17 cellular contexts compared by ENCODE assay signal in the genomic region with DNA sequence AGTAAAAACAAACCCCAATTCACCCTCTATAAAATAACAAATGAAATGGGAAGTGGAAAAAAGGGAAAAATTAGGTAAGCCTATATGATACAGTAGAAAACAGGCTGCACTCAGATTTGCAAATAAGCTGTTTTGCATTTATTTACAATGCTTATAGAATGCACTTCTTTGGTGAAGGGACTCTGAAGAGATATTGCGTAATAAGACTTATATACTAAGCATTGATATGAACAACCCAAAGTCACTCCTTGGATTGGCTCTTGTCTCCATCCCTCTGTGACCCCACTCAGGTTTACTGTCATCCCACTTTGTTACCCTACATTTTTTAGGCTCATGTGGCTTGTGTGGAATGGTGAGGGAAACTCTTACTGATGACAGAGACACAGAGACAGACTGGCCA. TPM values are rescaled to one million over a fixed set of nuclear protein-coding genes. Genes with fewer than 3 reads are reported as not detected.
DNase-seq lines count a peak whose midpoint lies in the region; FAIRE-seq and TF ChIP-seq lines count a peak whose summit lies in the region.
"Had no signal": no experiment of that assay in that cellular context is flagged by ENCODE, and none has a peak within 500 bp of the region (broad histone marks: within the 10 kb centered on the region; RNA-seq: fewer than 3 reads in every experiment).

No MANE protein-coding gene starts in this region.

- no peak overlapping the region for H2BK5ac ChIP-seq in H1 (ENCODE audit: low read depth, low read length)

- H3K23me2 ChIP-seq in H1 (ENCODE audit: low read depth, low read length) = no peaks in the 10 kb centered on the region

- H3K4me1 ChIP-seq in GM23248 (ENCODE audit: insufficient read depth) (peaks cover 23% of the 10 kb centered on the region), H1 (replicated peaks in 1 of 4; ENCODE audit: control insufficient read depth in 3 of 4, insufficient read depth in 4 of 4, low read length in 3 of 4) (no peaks in the 10 kb centered on the region), neural progenitor cell (no peaks in the 10 kb centered on the region)

- no peak for TF ChIP-seq CTCF in H1 (IDR thresholded peaks at IDR 0.05; ENCODE audit: control extremely low read depth in 1 of 3, insufficient read depth in 1 of 3, low read depth in 1 of 3, low read length in 3 of 3)
- no peak for TF ChIP-seq CTCF in neural progenitor cell (IDR thresholded peaks at IDR 0.05)

- no peak overlapping the region for H3K27ac Mint-ChIP-seq in neural progenitor cell
- H3K27ac Mint-ChIP-seq: CD14-positive monocyte; CD8-positive, alpha-beta T cell; IgD-negative memory B cell had no signal

- in situ Hi-C loops in GM23248 (cut with MboI) = loop anchor here (10.0 kb wide), 1 partner anchor 178 kb away; a partner anchor contains a TSS

- H4K20me1 ChIP-seq in GM23248 (ENCODE audit: insufficient read depth) = no peaks in the 10 kb centered on the region
- H4K20me1 ChIP-seq in H1 (replicated peaks in 1 of 2; ENCODE audit: control insufficient read depth in 1 of 2, insufficient read depth in 2 of 2, low read length in 2 of 2) = no peaks in the 10 kb centered on the region
- no peaks in the 10 kb centered on the region for H4K20me1 ChIP-seq in neural progenitor cell (ENCODE audit: low read depth)

- no peak overlapping the region for H3K56ac ChIP-seq in H1 (replicated peaks; ENCODE audit: insufficient read length, low read depth, low read length)

- H3K9ac ChIP-seq in GM23248 (no peak overlapping the region), H1 (replicated peaks in 1 of 4; ENCODE audit: extremely low read depth in 1 of 4, low read depth in 3 of 4, low read length in 3 of 4) (no peak overlapping the region), neural progenitor cell (no peak overlapping the region)

- FAIRE-seq in H1 (lab: Jason Lieb, UNC) = no peak
- FAIRE-seq: D721Med, G401.6, GM12892 had no signal

- no peak overlapping the region for H3K4me3 ChIP-seq in GM23248
- no peak overlapping the region for H3K4me3 ChIP-seq in H1 (ENCODE audit: extremely low read depth in 1 of 4, insufficient read depth in 2 of 4, low read depth in 3 of 4, low read length in 4 of 4)
- no peak overlapping the region for H3K4me3 ChIP-seq in neural progenitor cell

- no peak for TF ChIP-seq EP300 in Ishikawa (IDR thresholded peaks at IDR 0.05; ENCODE audit: borderline replicate concordance)
- TF ChIP-seq EP300 in H1 (IDR thresholded peaks at IDR 0.05; ENCODE audit: borderline replicate concordance in 1 of 2, low read depth in 2 of 2, low read length in 2 of 2) = no peak

- H3K27ac ChIP-seq in GM23248 = no peak overlapping the region
- H3K27ac ChIP-seq in H1 (ENCODE audit: low read depth, low read length) = no peak overlapping the region
- H3K27ac ChIP-seq in neural progenitor cell = no peak overlapping the region

- H2AFZ ChIP-seq in GM23248 (0 out of 2 replicates have a peak overlapping the region, but pooled peaks have one; percentile 47), H1 (ENCODE audit: low read length) (no peak overlapping the region), neural progenitor cell (replicated peaks) (no peak overlapping the region)

- no peak overlapping the region for H3K18ac ChIP-seq in H1 (ENCODE audit: extremely low read depth, low read length)

- H3K27me3 ChIP-seq in GM23248 (replicated peaks; ENCODE audit: insufficient read depth) (no peaks in the 10 kb centered on the region), H1 (replicated peaks in 1 of 4; ENCODE audit: control insufficient read depth in 3 of 4, extremely low read depth in 1 of 4, insufficient read depth in 3 of 4, low read length in 3 of 4) (no peaks in the 10 kb centered on the region), neural progenitor cell (no peaks in the 10 kb centered on the region)

- H4K5ac ChIP-seq in H1 (ENCODE audit: insufficient read length, low read depth, low read length) = no peak overlapping the region

- H2BK120ac ChIP-seq in H1 (replicated peaks; ENCODE audit: low read depth, low read length) = no peak overlapping the region

- CTCF ChIA-PET in H1 (lab: Charles Lee; ENCODE audit: partially characterized antibody) = interaction anchor here (0.7 kb wide), 1 partner anchor 246 kb away, joined by 3 read pairs; no protein-coding TSS in a partner anchor

- H3K79me2 ChIP-seq in GM23248 (ENCODE audit: insufficient read depth) = no peaks in the 10 kb centered on the region
- no peaks in the 10 kb centered on the region for H3K79me2 ChIP-seq in H1 (ENCODE audit: control insufficient read depth in 1 of 2, insufficient read depth in 2 of 2, low read length in 2 of 2)
- H3K79me2 ChIP-seq in neural progenitor cell (ENCODE audit: low read depth) = no peaks in the 10 kb centered on the region

- peak; percentile 10 for DNase-seq in GM23248
- no peak for DNase-seq in H1 (ENCODE audit: low read depth in 1 of 2, low spot score in 2 of 2)
- no peak for DNase-seq in NCI-H2107 treated with DMSO at 0.1 percent for 48 hours (lab: John Stamatoyannopoulos, UW; ENCODE audit: unreplicated experiment)
- DNase-seq in neural progenitor cell (ENCODE audit: low spot score) = no peak
- DNase-seq: CD8-positive, alpha-beta T cell; COR-L47; DMS153; DMS79 treated with DMSO at 0.1 percent for 48 hours; H7 had no signal

- H4K91ac ChIP-seq in H1 (replicated peaks; ENCODE audit: insufficient read length, low read length) = no peak overlapping the region

- H3K4me2 ChIP-seq in GM23248 (ENCODE audit: unreplicated experiment) (no peak overlapping the region), H1 (ENCODE audit: insufficient read depth in 1 of 2, low read depth in 2 of 2, low read length in 2 of 2) (no peak overlapping the region), neural progenitor cell (no peak overlapping the region)

- H3K14ac ChIP-seq in H1 (ENCODE audit: insufficient read length) = no peak overlapping the region

- no peaks in the 10 kb centered on the region for H3K36me3 ChIP-seq in GM23248 (ENCODE audit: low read depth)
- H3K36me3 ChIP-seq in H1 (ENCODE audit: control insufficient read depth in 2 of 4, insufficient read depth in 4 of 4, low read length in 3 of 4) = no peaks in the 10 kb centered on the region
- H3K36me3 ChIP-seq in neural progenitor cell = no peaks in the 10 kb centered on the region

- H2BK12ac ChIP-seq in H1 (ENCODE audit: low read depth, low read length) = no peak overlapping the region

- H3F3A ChIP-seq in GM23248 (ENCODE audit: insufficient read depth) (peaks cover 19% of the 10 kb centered on the region), neural progenitor cell (ENCODE audit: low read depth) (no peaks in the 10 kb centered on the region)

- peaks cover 7% of the 10 kb centered on the region for H3K27me3 Mint-ChIP-seq in neural progenitor cell (ENCODE audit: insufficient read depth, low read depth)
- H3K27me3 Mint-ChIP-seq: IgD-negative memory B cell had no signal

- no peak overlapping the region for H3K23ac ChIP-seq in H1 (ENCODE audit: insufficient read length)

- TF ChIP-seq POLR2A in H1 (IDR thresholded peaks at IDR 0.05; ENCODE audit: control extremely low read depth in 1 of 2, low read depth in 2 of 2, low read length in 2 of 2) = no peak

- no peak for TF ChIP-seq RAD21 in Ishikawa (IDR thresholded peaks at IDR 0.05; ENCODE audit: low read depth)
- no peak for TF ChIP-seq RAD21 in H1 (IDR thresholded peaks at IDR 0.05 in 1 of 2, conservative IDR thresholded peaks at IDR 0.05 in 1 of 2; ENCODE audit: low read depth in 2 of 2, low read length in 2 of 2)

- no peaks in the 10 kb centered on the region for H3K36me3 Mint-ChIP-seq in neural progenitor cell
- H3K36me3 Mint-ChIP-seq: CD14-positive monocyte; CD8-positive, alpha-beta T cell; IgD-negative memory B cell had no signal

- no peaks in the 10 kb centered on the region for H3K79me1 ChIP-seq in H1 (ENCODE audit: low read depth, low read length)

- no peak overlapping the region for H2BK20ac ChIP-seq in H1 (ENCODE audit: low read length)

- no peak overlapping the region for H3K4ac ChIP-seq in H1 (replicated peaks; ENCODE audit: insufficient read length, low read depth, low read length)

- H3K9me3 ChIP-seq in GM23248 (ENCODE audit: low read depth) = no peaks in the 10 kb centered on the region
- peaks cover 7% of the 10 kb centered on the region in 2 experiments for H3K9me3 ChIP-seq in H1 (ENCODE audit: insufficient read depth in 2 of 2, low read depth in 1 of 2, low read length in 1 of 2)
- H3K9me3 ChIP-seq in neural progenitor cell (ENCODE audit: low read depth) = no peaks in the 10 kb centered on the region

- H2BK15ac ChIP-seq in H1 (ENCODE audit: low read length) = no peak overlapping the region

- 96 to 100% methylated on average over 1 of the region's 1 CpG for WGBS in GM23248 (ENCODE audit: low coverage in 1 of 2, low lambda C conversion rate in 2 of 2, missing lambda C conversion rate in 2 of 2), 2 experiments
- WGBS in H1 (ENCODE audit: extremely low coverage in 1 of 2, insufficient coverage in 1 of 2, insufficient read length in 1 of 2, insufficient replicate concordance in 2 of 2, low coverage in 1 of 2, low lambda C conversion rate in 2 of 2, missing lambda C conversion rate in 1 of 2), 2 experiments = 100% methylated on average over 1 of the region's 1 CpG; no CpG with 5 or more reads in 1 of the 2 experiments

- no peak overlapping the region for H3K4me3 Mint-ChIP-seq in neural progenitor cell
- H3K4me3 Mint-ChIP-seq: CD14-positive monocyte; CD8-positive, alpha-beta T cell; IgD-negative memory B cell had no signal

- POLR2A ChIA-PET in H1 (lab: Charles Lee; ENCODE audit: partially characterized antibody) = no interaction called here

- no peaks in the 10 kb centered on the region for H3K9me3 Mint-ChIP-seq in neural progenitor cell
- H3K9me3 Mint-ChIP-seq: CD8-positive, alpha-beta T cell; IgD-negative memory B cell had no signal

- no peak overlapping the region for H4K8ac ChIP-seq in H1 (ENCODE audit: extremely low read depth, insufficient read depth, low read length)

- no peaks in the 10 kb centered on the region for H3K9me2 ChIP-seq in GM23248 (ENCODE audit: insufficient read depth)

- H3K4me1 Mint-ChIP-seq in neural progenitor cell = peaks cover 17% of the 10 kb centered on the region
- H3K4me1 Mint-ChIP-seq: IgD-negative memory B cell had no signal

- no peak overlapping the region for H2AK5ac ChIP-seq in H1 (ENCODE audit: low read depth, low read length)

RNA-seq across cellular contexts. Expression of a gene that starts 10.9 kb away (rescaled TPM):
- total RNA-seq in GM23248 (2014; rRNA removed; shearing (Covaris generic)) = 1.5 and 2.4 TPM in 2 replicates
- polyA plus RNA-seq in GM23248 (2016; fragmentation: Nextera tagmentation; extraction: Ambion mirVana) (2.5 and 3.8 TPM in 2 replicates), H1 (2011; rRNA removed) (0.64 and 0.89 TPM in 2 replicates)
- 0.24 and 0.25 TPM in 2 replicates for total RNA-seq in H1 (2021; fragmentation: NEBNext Ultra II Directional; extraction: Animal tissue kit (Norgen Biotek cat#: 25700))
- polyA plus RNA-seq in H1 (2011; cell fraction: cytosol; rRNA removed) = 0.90 TPM
- polyA plus RNA-seq in H1 (2011; cell fraction: nucleus; rRNA removed) = 0.96 TPM
- polyA plus RNA-seq in H1 (2012, experiment 1 of 2) = 0.37 to 0.86 TPM (median 0.51 TPM) in 4 replicates
- 0.91 TPM for polyA plus RNA-seq in H1 (2012, experiment 2 of 2)
- polyA plus RNA-seq in H1 (2013, experiment 1 of 2) = 0.20 TPM
- 0.11 TPM for polyA plus RNA-seq in H1 (2013, experiment 2 of 2)
- polyA minus RNA-seq in H1 (2011; rRNA and poly(A)+ RNA removed) = 0.50 and 2.0 TPM in 2 replicates
- polyA minus RNA-seq in H1 (2011; cell fraction: cytosol; rRNA and poly(A)+ RNA removed) = not detected
- 0.40 TPM for polyA minus RNA-seq in H1 (2011; cell fraction: nucleus; rRNA and poly(A)+ RNA removed)
- 0.62 TPM in 1 of 2 replicates, not detected in the other for total RNA-seq in neural progenitor cell (ENCODE audit: low replicate concordance)
- total RNA-seq: H7 had no signal
- polyA plus RNA-seq: CD14-positive monocyte, IgD-negative memory B cell had no signal

RNA-seq across cellular contexts. Expression of a gene that starts 17.9 kb away (rescaled TPM):
- 28.7 and 30.0 TPM in 2 replicates for total RNA-seq in GM23248 (2014; rRNA removed; shearing (Covaris generic))
- polyA plus RNA-seq in GM23248 (2016; fragmentation: Nextera tagmentation; extraction: Ambion mirVana) = 75.2 and 81.0 TPM in 2 replicates
- 2.2 and 4.3 TPM in 2 replicates for total RNA-seq in H1 (2021; fragmentation: NEBNext Ultra II Directional; extraction: Animal tissue kit (Norgen Biotek cat#: 25700))
- polyA plus RNA-seq in H1 (2011; rRNA removed) = 3.0 and 5.1 TPM in 2 replicates
- 6.3 TPM for polyA plus RNA-seq in H1 (2011; cell fraction: cytosol; rRNA removed)
- 2.9 TPM for polyA plus RNA-seq in H1 (2011; cell fraction: nucleus; rRNA removed)
- 4.2 to 7.7 TPM (median 6.0 TPM) in 4 replicates for polyA plus RNA-seq in H1 (2012, experiment 1 of 2)
- 2.0 TPM for polyA plus RNA-seq in H1 (2012, experiment 2 of 2)
- 4.0 TPM for polyA plus RNA-seq in H1 (2013, experiment 1 of 2)
- 5.0 TPM for polyA plus RNA-seq in H1 (2013, experiment 2 of 2)
- polyA minus RNA-seq in H1 (2011; rRNA and poly(A)+ RNA removed) = 7.7 and 11.4 TPM in 2 replicates
- polyA minus RNA-seq in H1 (2011; cell fraction: cytosol; rRNA and poly(A)+ RNA removed) = 4.3 TPM
- 5.0 TPM for polyA minus RNA-seq in H1 (2011; cell fraction: nucleus; rRNA and poly(A)+ RNA removed)
- total RNA-seq in neural progenitor cell (ENCODE audit: low replicate concordance) = 6.4 and 12.9 TPM in 2 replicates

RNA-seq across cellular contexts. Expression of a gene that starts 35.3 kb away (rescaled TPM):
- not detected in 2 replicates for total RNA-seq in GM23248 (2014; rRNA removed; shearing (Covaris generic))
- polyA plus RNA-seq in GM23248 (2016; fragmentation: Nextera tagmentation; extraction: Ambion mirVana) (not detected in 2 replicates), H1 (2011; rRNA removed) (38.8 and 42.5 TPM in 2 replicates)
- total RNA-seq in H1 (2021; fragmentation: NEBNext Ultra II Directional; extraction: Animal tissue kit (Norgen Biotek cat#: 25700)) = 16.5 and 16.7 TPM in 2 replicates
- polyA plus RNA-seq in H1 (2011; cell fraction: cytosol; rRNA removed) = 26.7 TPM
- polyA plus RNA-seq in H1 (2011; cell fraction: nucleus; rRNA removed) = 28.2 TPM
- polyA plus RNA-seq in H1 (2012, experiment 1 of 2) = 24.9 to 30.5 TPM (median 26.7 TPM) in 4 replicates
- 37.3 TPM for polyA plus RNA-seq in H1 (2012, experiment 2 of 2)
- polyA plus RNA-seq in H1 (2013, experiment 1 of 2) = 15.8 TPM
- 16.5 TPM for polyA plus RNA-seq in H1 (2013, experiment 2 of 2)
- 15.3 and 17.1 TPM in 2 replicates for polyA minus RNA-seq in H1 (2011; rRNA and poly(A)+ RNA removed)
- 5.8 TPM for polyA minus RNA-seq in H1 (2011; cell fraction: cytosol; rRNA and poly(A)+ RNA removed)
- 10.2 TPM for polyA minus RNA-seq in H1 (2011; cell fraction: nucleus; rRNA and poly(A)+ RNA removed)
- 13.8 and 20.8 TPM in 2 replicates for total RNA-seq in neural progenitor cell (ENCODE audit: low replicate concordance)
- total RNA-seq: H7 had no signal
- polyA plus RNA-seq: IgD-negative memory B cell had no signal

RNA-seq across cellular contexts. Expression of a gene that starts 40.8 kb away (rescaled TPM):
- total RNA-seq in GM23248 (2014; rRNA removed; shearing (Covaris generic)) = not detected in 2 replicates
- not detected in 2 replicates for polyA plus RNA-seq in GM23248 (2016; fragmentation: Nextera tagmentation; extraction: Ambion mirVana)
- total RNA-seq in H1 (2021; fragmentation: NEBNext Ultra II Directional; extraction: Animal tissue kit (Norgen Biotek cat#: 25700)) = not detected in 2 replicates
- not detected in 2 replicates for polyA plus RNA-seq in H1 (2011; rRNA removed)
- 0.09 TPM for polyA plus RNA-seq in H1 (2011; cell fraction: cytosol; rRNA removed)
- polyA plus RNA-seq in H1 (2011; cell fraction: nucleus; rRNA removed) = not detected
- polyA plus RNA-seq in H1 (2012, experiment 1 of 2) = not detected in 4 replicates
- not detected for polyA plus RNA-seq in H1 (2012, experiment 2 of 2)
- polyA plus RNA-seq in H1 (2013, experiment 1 of 2) = not detected
- polyA plus RNA-seq in H1 (2013, experiment 2 of 2) = not detected
- polyA minus RNA-seq in H1 (2011; rRNA and poly(A)+ RNA removed) = not detected in 2 replicates
- polyA minus RNA-seq in H1 (2011; cell fraction: cytosol; rRNA and poly(A)+ RNA removed) = not detected
- not detected for polyA minus RNA-seq in H1 (2011; cell fraction: nucleus; rRNA and poly(A)+ RNA removed)
- not detected in 2 replicates for total RNA-seq in neural progenitor cell (ENCODE audit: low replicate concordance)
- total RNA-seq: A673; CD8-positive, alpha-beta T cell; H7 had no signal
- polyA plus RNA-seq: BJ, CD14-positive monocyte, IgD-negative memory B cell had no signal

RNA-seq across cellular contexts. Expression of a gene that starts 55.1 kb away (rescaled TPM):
- total RNA-seq in GM23248 (2014; rRNA removed; shearing (Covaris generic)) = 19.7 and 27.7 TPM in 2 replicates
- polyA plus RNA-seq in GM23248 (2016; fragmentation: Nextera tagmentation; extraction: Ambion mirVana) (40.1 and 41.2 TPM in 2 replicates), H1 (2011; rRNA removed) (20.7 and 23.1 TPM in 2 replicates)
- 9.6 and 12.2 TPM in 2 replicates for total RNA-seq in H1 (2021; fragmentation: NEBNext Ultra II Directional; extraction: Animal tissue kit (Norgen Biotek cat#: 25700))
- 19.4 TPM for polyA plus RNA-seq in H1 (2011; cell fraction: cytosol; rRNA removed)
- polyA plus RNA-seq in H1 (2011; cell fraction: nucleus; rRNA removed) = 52.6 TPM
- 15.0 to 24.0 TPM (median 21.6 TPM) in 4 replicates for polyA plus RNA-seq in H1 (2012, experiment 1 of 2)
- 20.0 TPM for polyA plus RNA-seq in H1 (2012, experiment 2 of 2)
- 14.5 TPM for polyA plus RNA-seq in H1 (2013, experiment 1 of 2)
- polyA plus RNA-seq in H1 (2013, experiment 2 of 2) = 14.1 TPM
- 9.3 and 11.2 TPM in 2 replicates for polyA minus RNA-seq in H1 (2011; rRNA and poly(A)+ RNA removed)
- 3.3 TPM for polyA minus RNA-seq in H1 (2011; cell fraction: cytosol; rRNA and poly(A)+ RNA removed)
- 14.2 TPM for polyA minus RNA-seq in H1 (2011; cell fraction: nucleus; rRNA and poly(A)+ RNA removed)
- total RNA-seq in neural progenitor cell (ENCODE audit: low replicate concordance) = 15.6 and 24.2 TPM in 2 replicates

Comparison
In these comparisons a context has a peak if more than half of its experiments do, and no peak if none do; other contexts are left out.
1. RNA of a gene that starts 35.3 kb away (total RNA-seq): 16.5 to 16.7 TPM in H1 and 13.8 to 20.8 TPM in neural progenitor cell; not detected in GM23248; every median in the first group is over 10 times any median in the second.